In genomic region chr1:226870323-226871046, GRCh38 we compare ENCODE assay signal across 8 cellular contexts. TPM values are rescaled to one million over a fixed set of nuclear protein-coding genes. Genes with fewer than 3 reads are reported as not detected.
DNase-seq lines count a peak whose midpoint lies in the region; ATAC-seq lines count a peak whose summit lies in the region.

TSS of gene PSEN2 (plus strand) at chr1:226870616. CDS start at chr1:226881908, 11,292 bp downstream.

- H3K18ac ChIP-seq in mesendoderm (ENCODE audit: low read length) = peak within 1 kb of the TSS; percentile 3

- no peaks in the 10 kb centered on the region for H3K79me2 ChIP-seq in mesendoderm (ENCODE audit: control insufficient read depth, insufficient read depth, low read length)

- H3K9me3 ChIP-seq in endocrine pancreas (ENCODE audit: control insufficient read depth, low read length) = no peaks in the 10 kb centered on the region

- no peak within 1 kb of the TSS for H2AK5ac ChIP-seq in mesendoderm (ENCODE audit: low read length)

- peak within 1 kb of the TSS; percentile 84 for H3K56ac ChIP-seq in mesendoderm (ENCODE audit: low read length)

- no peak within 1 kb of the TSS for H2BK5ac ChIP-seq in mesendoderm (ENCODE audit: low read length)

- WGBS in mesendoderm (ENCODE audit: extremely low coverage, insufficient coverage, low lambda C conversion rate) = no CpG with 5 or more reads among the region's 82 CpGs

- ATAC-seq in GM18907 (IDR thresholded peaks at IDR 0.05; ENCODE audit: unreplicated experiment) = peak; percentile 93
- ATAC-seq in HG03097 (IDR thresholded peaks at IDR 0.05; ENCODE audit: low FRiP score, unreplicated experiment) = peak; percentile 92

- H3K4me2 ChIP-seq in mesendoderm (ENCODE audit: low read length) = peak within 1 kb of the TSS; percentile 94

- peak within 1 kb of the TSS; percentile 19 for H3K4ac ChIP-seq in mesendoderm (ENCODE audit: low read depth, low read length)

- peak within 1 kb of the TSS; percentile 86 for H3K9ac ChIP-seq in endocrine pancreas (ENCODE audit: control insufficient read depth, insufficient read depth, low read length)
- H3K9ac ChIP-seq in mesendoderm (ENCODE audit: low read length) = peak within 1 kb of the TSS; percentile 71

- H3K36me3 ChIP-seq in endocrine pancreas (ENCODE audit: control insufficient read depth, insufficient read depth, low read length) = no peaks in the 10 kb centered on the region
- no peaks in the 10 kb centered on the region for H3K36me3 ChIP-seq in mesendoderm (ENCODE audit: control insufficient read depth, insufficient read depth, low read length)

- H3K4me3 ChIP-seq in endocrine pancreas (ENCODE audit: control insufficient read depth, insufficient read depth, low read length) (peak within 1 kb of the TSS; percentile 82), mesendoderm (ENCODE audit: low read length) (peak within 1 kb of the TSS; percentile 72)

- no peak within 1 kb of the TSS for H4K8ac ChIP-seq in mesendoderm (ENCODE audit: low read depth, low read length)

- H3K27ac ChIP-seq in mesendoderm (ENCODE audit: low read depth, low read length) = no peak within 1 kb of the TSS

- H4K5ac ChIP-seq in mesendoderm (ENCODE audit: low read length) = no peak within 1 kb of the TSS

- H2BK120ac ChIP-seq in mesendoderm (ENCODE audit: low read depth, low read length) = no peak within 1 kb of the TSS

- no peak within 1 kb of the TSS for H2BK15ac ChIP-seq in mesendoderm (replicated peaks; ENCODE audit: low read depth)

- H3K23ac ChIP-seq in mesendoderm (ENCODE audit: low read length) = peak within 1 kb of the TSS; percentile 24

- DNase-seq in AG20443 (ENCODE audit: low spot score) = peak; percentile 87
- peak; percentile 1 for DNase-seq in NCI-H526 treated with DMSO at 0.1 percent for 48 hours (lab: John Stamatoyannopoulos, UW)
- DNase-seq in activated CD8-positive, alpha-beta memory T cell treated with anti-CD3 and anti-CD28 coated beads for 24 hours = peak; percentile 88
- peak; percentile 42 for DNase-seq in mesendoderm
- peak; percentile 24 to 25 for DNase-seq in stimulated activated CD8-positive, alpha-beta memory T cell treated with anti-CD3 and anti-CD28 coated beads, Interleukin-2, amount 100 ng/mL, for 1 hour (ENCODE audit: low read depth in 2 of 2)

- H3K79me1 ChIP-seq in mesendoderm (ENCODE audit: low read length) = peaks cover 5% of the 10 kb centered on the region

- H3K4me1 ChIP-seq in endocrine pancreas (ENCODE audit: control insufficient read depth, insufficient read depth, low read length) (no peaks in the 10 kb centered on the region), mesendoderm (ENCODE audit: control insufficient read depth, low read depth, low read length) (peaks cover 11% of the 10 kb centered on the region)

- H3K27me3 ChIP-seq in endocrine pancreas (ENCODE audit: control insufficient read depth, insufficient read depth, low read length) (no peaks in the 10 kb centered on the region), mesendoderm (ENCODE audit: insufficient read depth, low read length, poor library complexity) (no peaks in the 10 kb centered on the region)

RNA-seq across cellular contexts. Expression of gene PSEN2, which starts in this region (rescaled TPM):
- 12.9 TPM for polyA plus RNA-seq in mesendoderm (2013, experiment 1 of 2)
- 13.6 TPM for polyA plus RNA-seq in mesendoderm (2013, experiment 2 of 2)

Comparison
In these comparisons a context has a peak if more than half of its experiments do, and no peak if none do; other contexts are left out.
1. DNase-seq: peak in every context shown above with its lines; median percentile 88 in activated CD8-positive, alpha-beta memory T cell treated with anti-CD3 and anti-CD28 coated beads for 24 hours; 87 in AG20443; 42 in mesendoderm; 24 in stimulated activated CD8-positive, alpha-beta memory T cell treated with anti-CD3 and anti-CD28 coated beads, Interleukin-2, amount 100 ng/mL, for 1 hour; 1 in NCI-H526 treated with DMSO at 0.1 percent for 48 hours.